Comparison of ENCODE assay signal across 28 cellular contexts in the genomic region with DNA sequence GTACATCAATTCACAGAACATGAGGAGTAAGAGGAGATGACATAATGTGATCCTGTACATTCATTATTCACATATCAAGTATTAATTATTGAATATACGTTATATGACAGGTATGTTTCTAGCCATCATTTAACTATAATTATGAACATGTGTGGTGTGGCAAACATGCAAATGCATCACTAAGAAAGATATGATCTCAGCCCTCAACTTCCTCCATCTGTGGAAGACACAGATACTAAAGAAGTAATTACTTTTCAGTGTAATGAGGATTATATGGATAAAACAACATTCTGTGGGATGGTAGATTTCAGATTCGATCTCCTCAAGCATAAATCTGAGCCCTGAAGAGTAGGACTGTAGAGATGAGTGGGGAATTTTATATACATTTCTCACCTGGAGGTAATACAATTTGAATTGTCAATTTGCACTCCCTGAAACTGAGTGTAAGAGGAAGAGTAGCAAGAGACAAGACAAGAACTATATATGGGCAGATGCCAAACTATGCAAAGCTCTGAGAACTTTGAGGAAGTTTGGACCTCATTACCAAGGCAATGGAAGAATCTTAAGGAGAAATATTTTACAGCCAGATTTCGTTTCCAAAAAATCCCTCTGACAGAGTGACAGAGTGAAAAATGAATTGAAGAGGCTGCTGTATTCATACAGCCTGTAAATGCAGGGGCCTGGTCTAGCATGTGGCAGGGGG.
A peak's percentile ranks its signal among the peaks of the same experiment; 100 is the strongest.
DNase-seq lines count a peak whose midpoint lies in the region; ATAC-seq and TF ChIP-seq lines count a peak whose summit lies in the region.
"Had no signal": no experiment of that assay in that cellular context is flagged by ENCODE, and none has a peak within 500 bp of the region (broad histone marks: within the 10 kb centered on the region; RNA-seq: fewer than 3 reads in every experiment).

No MANE protein-coding gene starts in this region.

- no peaks in the 10 kb centered on the region for H3F3A ChIP-seq in GM23338 (replicated peaks; ENCODE audit: low read depth)

- no peaks in the 10 kb centered on the region for H3K9me3 Mint-ChIP-seq in GM23338
- H3K9me3 Mint-ChIP-seq: CD4-positive, alpha-beta memory T cell; HFFc6 had no signal

- no peak overlapping the region for H2AFZ ChIP-seq in GM23338

- WGBS in aorta, 2 donors = 61% methylated on average over 3 of the region's 3 CpGs

- H3K27me3 Mint-ChIP-seq in GM23338 (ENCODE audit: insufficient read depth, low read depth, poor library complexity) = no peaks in the 10 kb centered on the region

- intact Hi-C loops in ascending aorta (cut with DNase I) = no loop called here
- intact Hi-C loops in aorta (cut with DNase I) = loop anchor here in 1 of 2 donors (5.0 to 10.0 kb wide), 2 partner anchors 235 to 367 kb away; partner anchors contain the start of gene HMCN1

- no peaks in the 10 kb centered on the region for H4K20me1 ChIP-seq in GM23338 (replicated peaks; ENCODE audit: insufficient read depth)

- no peak overlapping the region for H3K4me2 ChIP-seq in GM23338
- H3K4me2 ChIP-seq: A549 had no signal

- no peaks in the 10 kb centered on the region for H3K79me2 ChIP-seq in GM23338 (replicated peaks; ENCODE audit: insufficient read depth)

- H3K4me3 Mint-ChIP-seq in GM23338 = no peak overlapping the region
- H3K4me3 Mint-ChIP-seq: CD4-positive, alpha-beta memory T cell; HFFc6 had no signal

- DNase-seq in GM23338 (ENCODE audit: low spot score) (no peak), OCI-M1 (lab: John Stamatoyannopoulos, UW) (peak; percentile 65), ascending aorta (ENCODE audit: low spot score in 2 of 2) (no peak), aorta (no peak), Ammon's horn (ENCODE audit: low spot score) (no peak)
- DNase-seq: AML-193; C1 segment of cervical spinal cord; CD4-positive, alpha-beta memory T cell; COR-L47; DMS79; GF-D8; GOT3; HFFc6; MV-4-11; NCI-H1105; NCI-H1436 treated with DMSO at 0.1 percent for 48 hours; NCI-H187 treated with DMSO at 0.1 percent for 48 hours; NCI-H2107; NCI-H446 treated with DMSO at 0.1 percent for 48 hours; NCI-H526; PC-3; SJCRH30 had no signal

- H3K36me3 ChIP-seq in GM23338 (ENCODE audit: insufficient read depth) (no peaks in the 10 kb centered on the region), ascending aorta (no peaks in the 10 kb centered on the region), aorta (ENCODE audit: control insufficient read depth in 1 of 2, insufficient read depth in 2 of 2, low read length in 1 of 2) (no peaks in the 10 kb centered on the region)
- H3K36me3 ChIP-seq: HAP-1 had no signal

- no peaks in the 10 kb centered on the region for H3K9me2 ChIP-seq in GM23338 (ENCODE audit: insufficient read depth)

- H3K27me3 ChIP-seq in GM23338 (ENCODE audit: insufficient read depth) (no peaks in the 10 kb centered on the region), ascending aorta (no peaks in the 10 kb centered on the region), aorta (ENCODE audit: control insufficient read depth in 1 of 2, insufficient read depth in 2 of 2, low read length in 1 of 2) (no peaks in the 10 kb centered on the region)
- H3K27me3 ChIP-seq: SJCRH30 had no signal

- H3K27ac ChIP-seq in GM23338 (ENCODE audit: low read depth) = no peak overlapping the region
- H3K27ac ChIP-seq in ascending aorta = peak overlapping the region; percentile 52 to 79
- peak overlapping the region; percentile 22 to 48 for H3K27ac ChIP-seq in aorta (ENCODE audit: low read depth in 1 of 2, low read length in 2 of 2)
- H3K27ac ChIP-seq: A549, SJCRH30 had no signal

- TF ChIP-seq CTCF in GM23338 (conservative IDR thresholded peaks at IDR 0.05; ENCODE audit: low read depth in 2 of 2) (no peak), ascending aorta (IDR thresholded peaks at IDR 0.05) (no peak)

- H3K27ac Mint-ChIP-seq in GM23338 = 0 out of 2 replicates have a peak overlapping the region, but pooled peaks have one; percentile 5
- H3K27ac Mint-ChIP-seq: CD4-positive, alpha-beta memory T cell; HFFc6 had no signal

- no peaks in the 10 kb centered on the region for H3K36me3 Mint-ChIP-seq in GM23338 (ENCODE audit: low read depth)
- H3K36me3 Mint-ChIP-seq: CD4-positive, alpha-beta memory T cell had no signal

- ATAC-seq in GM23338 (no peak), aorta (ENCODE audit: low FRiP score) (no peak), HG03196 (IDR thresholded peaks at IDR 0.05; ENCODE audit: unreplicated experiment) (no peak), GM21717 (IDR thresholded peaks at IDR 0.05; ENCODE audit: unreplicated experiment) (no peak)
- ATAC-seq: A549, K562, PC-3, SK-N-SH treated with all-trans-retinoic acid at 6 μM for 48 hours had no signal

- H3K9me3 ChIP-seq in ascending aorta (no peaks in the 10 kb centered on the region), aorta (ENCODE audit: control insufficient read depth, low read length) (no peaks in the 10 kb centered on the region)
- H3K9me3 ChIP-seq: A549, HAP-1 had no signal

- H3K4me1 Mint-ChIP-seq in GM23338 = peaks cover 3% of the 10 kb centered on the region; the same call in 1 of the 3 replicates
- H3K4me1 Mint-ChIP-seq: CD4-positive, alpha-beta memory T cell had no signal

- H3K4me1 ChIP-seq in GM23338 (ENCODE audit: insufficient read depth) (no peaks in the 10 kb centered on the region), ascending aorta (peaks cover 5 to 31% of the 10 kb centered on the region in 2 donors), aorta (ENCODE audit: control insufficient read depth in 1 of 2, insufficient read depth in 2 of 2, low read length in 2 of 2) (peaks cover 2 to 8% of the 10 kb centered on the region in 2 donors)
- H3K4me1 ChIP-seq: A549, HAP-1 had no signal

- H3K4me3 ChIP-seq in GM23338 (no peak overlapping the region), ascending aorta (no peak overlapping the region), aorta (ENCODE audit: low read length in 2 of 2) (no peak overlapping the region)
- H3K4me3 ChIP-seq: A549, HAP-1, K562, SJCRH30 had no signal

TF ChIP-seq in GM23338, 12 proteins besides CTCF, POLR2A, EP300 and RAD21:
- TF ChIP-seq NANOG (IDR thresholded peaks at IDR 0.05; ENCODE audit: borderline replicate concordance) = no peak
